10 cellular contexts compared by ENCODE assay signal in genomic region chr2:233853353-233853752, GRCh38. TPM values are rescaled to one million over a fixed set of nuclear protein-coding genes. Genes with fewer than 3 reads are reported as not detected.
DNase-seq lines count a peak whose midpoint lies in the region; ATAC-seq, FAIRE-seq and TF ChIP-seq lines count a peak whose summit lies in the region.
"Had no signal": no experiment of that assay in that cellular context is flagged by ENCODE, and none has a peak within 500 bp of the region (broad histone marks: within the 10 kb centered on the region; RNA-seq: fewer than 3 reads in every experiment).

No MANE protein-coding gene starts in this region.

- WGBS in GM23248 (ENCODE audit: low coverage in 1 of 2, low lambda C conversion rate in 2 of 2, missing lambda C conversion rate in 2 of 2), 2 experiments: 42 to 43% methylated on average over 8 of the region's 8 CpGs
- WGBS in pancreas, 2 donors: 37 to 38% methylated on average over 8 of the region's 8 CpGs

- H3K9me3 ChIP-seq in GM23248 (ENCODE audit: low read depth): no peaks in the 10 kb centered on the region
- H3K9me3 ChIP-seq in RWPE2 (ENCODE audit: severe bottlenecking): no peaks in the 10 kb centered on the region
- H3K9me3 ChIP-seq in pancreas: no peaks in the 10 kb centered on the region
- H3K9me3 ChIP-seq: neutrophil had no signal

- H3K4me3 ChIP-seq in GM23248: peak overlapping the region; percentile 95
- peak overlapping the region; percentile 67 for H3K4me3 ChIP-seq in RWPE2 (ENCODE audit: severe bottlenecking)
- peak overlapping the region; percentile 96 for H3K4me3 ChIP-seq in epithelial cell of proximal tubule (ENCODE audit: low read depth, low read length)
- H3K4me3 ChIP-seq in pancreas: peak overlapping the region in 1 of 4 donors; percentile 55

- FAIRE-seq in pancreas (lab: Jason Lieb, UNC): no peak

- in situ Hi-C loops in GM23248 (cut with MboI): no loop called here

- no peaks in the 10 kb centered on the region for H3K36me3 ChIP-seq in GM23248 (ENCODE audit: low read depth)
- peaks cover 53% of the 10 kb centered on the region for H3K36me3 ChIP-seq in RWPE2 (ENCODE audit: low read depth)
- no peaks in the 10 kb centered on the region for H3K36me3 ChIP-seq in pancreas

- peak overlapping the region; percentile 80 for H3K9ac ChIP-seq in GM23248

- intact Hi-C loops in posterior vena cava (cut with DNase I) (no loop called here), pancreas (cut with DNase I) (no loop called here)

- peaks cover 54% of the 10 kb centered on the region for H3K79me2 ChIP-seq in GM23248 (ENCODE audit: insufficient read depth)

- H4K20me1 ChIP-seq in GM23248 (ENCODE audit: insufficient read depth): no peaks in the 10 kb centered on the region

- TF ChIP-seq CTCF in RWPE2 (IDR thresholded peaks at IDR 0.05; ENCODE audit: poor library complexity, severe bottlenecking) (no peak), epithelial cell of proximal tubule (conservative IDR thresholded peaks at IDR 0.05; ENCODE audit: low read depth, low read length) (no peak), pancreas (IDR thresholded peaks at IDR 0.05) (no peak)

- H3K27ac ChIP-seq in GM23248 (no peak overlapping the region), RWPE2 (ENCODE audit: poor library complexity, severe bottlenecking) (peak overlapping the region; percentile 59), pancreas (no peak overlapping the region)

- peaks cover 5% of the 10 kb centered on the region; the same call in 1 of the 2 replicates for H3F3A ChIP-seq in GM23248 (ENCODE audit: insufficient read depth)

- ATAC-seq in RWPE2 (ENCODE audit: low read depth) (no peak), pancreas (no peak), GM19463 (IDR thresholded peaks at IDR 0.05; ENCODE audit: unreplicated experiment) (no peak)

- no peaks in the 10 kb centered on the region for H3K9me2 ChIP-seq in GM23248 (ENCODE audit: insufficient read depth)

- H3K27me3 ChIP-seq in GM23248 (replicated peaks; ENCODE audit: insufficient read depth): no peaks in the 10 kb centered on the region
- no peaks in the 10 kb centered on the region for H3K27me3 ChIP-seq in RWPE2 (ENCODE audit: insufficient read depth, poor library complexity, severe bottlenecking)
- no peaks in the 10 kb centered on the region for H3K27me3 ChIP-seq in pancreas
- H3K27me3 ChIP-seq: neutrophil had no signal

- H2AFZ ChIP-seq in GM23248: peak overlapping the region; percentile 97

- peak overlapping the region; percentile 60 for H3K4me2 ChIP-seq in GM23248 (ENCODE audit: unreplicated experiment)

- peak; percentile 24 for DNase-seq in GM23248
- no peak for DNase-seq in RWPE2 (ENCODE audit: low spot score)
- no peak for DNase-seq in epithelial cell of proximal tubule (ENCODE audit: low read depth)
- peak; percentile 31 for DNase-seq in posterior vena cava (ENCODE audit: low spot score)
- DNase-seq in NCI-H774 (lab: John Stamatoyannopoulos, UW): no peak
- no peak for DNase-seq in pancreas
- DNase-seq in AML-193 (lab: John Stamatoyannopoulos, UW): no peak
- DNase-seq: NCI-H1930 had no signal

- H3K4me1 ChIP-seq in GM23248 (ENCODE audit: insufficient read depth) (peaks cover 12% of the 10 kb centered on the region; the same call in 1 of the 2 replicates), RWPE2 (ENCODE audit: insufficient read depth, poor library complexity, severe bottlenecking) (peaks cover 15% of the 10 kb centered on the region), pancreas (peaks cover 0 to 5% (median 0%) of the 10 kb centered on the region in 3 donors)

RNA-seq across cellular contexts. Expression of gene HJURP, which starts 1.0 kb away (rescaled TPM):
- total RNA-seq in GM23248 (2014; rRNA removed; shearing (Covaris generic)): 10.9 and 13.2 TPM in 2 replicates
- polyA plus RNA-seq in GM23248 (2016; fragmentation: Nextera tagmentation; extraction: Ambion mirVana) (13.5 and 13.9 TPM in 2 replicates), pancreas (under 1 TPM; 0.16 to 0.34 TPM)
- total RNA-seq in epithelial cell of proximal tubule (56.9 and 64.9 TPM in 2 replicates), posterior vena cava (under 1 TPM in 1 of 2 donors, not detected in 1; 0.42 TPM), pancreas (1 to 10 TPM in 1 of 6 donors, under 1 TPM in 2, not detected in 3; 0.47 to 1.2 (median 0.58) TPM)

Comparison
In these comparisons a context has a peak if more than half of its experiments do, and no peak if none do; other contexts are left out.
1. DNase-seq: peak in GM23248 (single experiment) and posterior vena cava (single experiment); none in RWPE2 (single experiment), epithelial cell of proximal tubule (single experiment), NCI-H774 (single experiment), pancreas (0 of 6) and AML-193 (0 of 2).